35 cellular contexts compared by ENCODE assay signal in genomic region chrX:41470706-41471105, GRCh38. TPM values are rescaled to one million over a fixed set of nuclear protein-coding genes. Genes with fewer than 3 reads are reported as not detected.
"Had no signal": no experiment of that assay in that cellular context is flagged by ENCODE, and none has a peak within 500 bp of the region (broad histone marks: within the 10 kb centered on the region; RNA-seq: fewer than 3 reads in every experiment).

No MANE protein-coding gene starts in this region.

- H3K36me3 ChIP-seq: adrenal gland, cardiac muscle cell had no signal

- H3K27me3 ChIP-seq: cardiac muscle cell had no signal

- H3K4me3 ChIP-seq: adrenal gland, cardiac muscle cell had no signal

- DNase-seq: activated B cell treated with CpG ODN at 0.5 μM for 24 hours; activated CD4-positive, alpha-beta memory T cell treated with anti-CD3 and anti-CD28 coated beads for 36 hours; activated CD4-positive, alpha-beta T cell treated with anti-CD3 and anti-CD28 coated beads for 4 hours; activated CD4-positive, alpha-beta T cell treated with anti-CD3 and anti-CD28 coated beads, Interleukin-2, amount 10 ng/mL, durations not matched to agents 24 days and 14 days; activated CD4-positive, alpha-beta T cell treated with anti-CD3 and anti-CD28 coated beads, Interleukin-2, amount 50 U/mL, for 1 hour; activated CD4-positive, alpha-beta T cell treated with anti-CD3 and anti-CD28 coated beads, Interleukin-2, amount 50 U/mL, for 4 hours; activated CD4-positive, CD25-positive, alpha-beta regulatory T cell treated with anti-CD3 and anti-CD28 coated beads, Interleukin-2, amount 50 U/mL, for 72 hours; activated CD8-positive, alpha-beta memory T cell treated with anti-CD3 and anti-CD28 coated beads, Interleukin-2, amount 50 U/mL, for 4 hours; activated CD8-positive, alpha-beta T cell treated with anti-CD3 and anti-CD28 coated beads for 36 hours; activated effector memory CD4-positive, alpha-beta T cell treated with anti-CD3 and anti-CD28 coated beads, Interleukin-2, amount 50 U/mL, for 16 hours; activated gamma-delta T cell treated with Interleukin-2 at 50 U/mL for 16 hours; activated naive CD4-positive, alpha-beta T cell; activated naive CD4-positive, alpha-beta T cell treated with anti-CD3 and anti-CD28 coated beads for 36 hours; activated naive CD4-positive, alpha-beta T cell treated with anti-CD3 and anti-CD28 coated beads, Interleukin-2, amount 50 U/mL, for 16 hours; activated naive CD8-positive, alpha-beta T cell treated with anti-CD3 and anti-CD28 coated beads for 36 hours; activated T-cell treated with anti-CD3 and anti-CD28 coated beads for 4 hours; activated T-cell treated with anti-CD3 and anti-CD28 coated beads, Interleukin-2, amount 50 U/mL, for 1 hour; activated T-cell treated with anti-CD3 and anti-CD28 coated beads, Interleukin-2, amount 50 U/mL, for 4 hours; activated T-cell treated with anti-CD3 and anti-CD28 coated beads, Interleukin-2, amount 50 U/mL, for 72 hours; adrenal gland; amniotic stem cell; aorta; caudate nucleus; cerebellar nuclear complex; T-helper 1 cell; T-helper 2 cell; T-helper 9 cell had no signal

- H3K27ac ChIP-seq: adrenal gland, cardiac muscle cell, VCaP had no signal

- H3K4me1 ChIP-seq: adrenal gland had no signal

- H3K9me3 ChIP-seq: adrenal gland had no signal

- FAIRE-seq: bronchial epithelial cell, TTC549 had no signal

- ATAC-seq: activated CD8-positive, alpha-beta T cell treated with anti-CD3 and anti-CD28 coated beads for 36 hours; activated naive CD4-positive, alpha-beta T cell treated with anti-CD3 and anti-CD28 coated beads, Interleukin-2, amount 50 U/mL, for 72 hours; activated T-cell treated with anti-CD3 and anti-CD28 coated beads, Interleukin-2, amount 50 U/mL, for 4 hours; activated T-cell treated with anti-CD3 and anti-CD28 coated beads, Interleukin-2, amount 50 U/mL, for 72 hours; activated T-helper 17 cell treated with anti-CD3 and anti-CD28 coated beads, Interleukin-2, amount 50 U/mL, for 72 hours had no signal

RNA-seq across cellular contexts. Expression of gene NYX, which starts 23.6 kb away (rescaled TPM):
- total RNA-seq: activated B cell treated with CpG ODN at 0.5 μM for 24 hours; activated CD4-positive, alpha-beta memory T cell treated with anti-CD3 and anti-CD28 coated beads for 36 hours; activated CD4-positive, alpha-beta T cell treated with anti-CD3 and anti-CD28 coated beads, Interleukin-2, amount 10 ng/mL, durations not matched to agents 24 days and 14 days; activated CD8-positive, alpha-beta memory T cell treated with anti-CD3 and anti-CD28 coated beads for 36 hours; activated CD8-positive, alpha-beta T cell treated with anti-CD3 and anti-CD28 coated beads for 36 hours; activated naive CD4-positive, alpha-beta T cell treated with anti-CD3 and anti-CD28 coated beads for 36 hours; activated naive CD4-positive, alpha-beta T cell treated with anti-CD3 and anti-CD28 coated beads, Interleukin-2, amount 50 U/mL, for 72 hours; activated naive CD8-positive, alpha-beta T cell treated with anti-CD3 and anti-CD28 coated beads for 36 hours; activated T-cell treated with anti-CD3 and anti-CD28 coated beads, Interleukin-2, amount 50 U/mL, for 4 hours; activated T-helper 1 cell treated with anti-CD3 and anti-CD28 coated beads, Interleukin-12 subunit alpha, Interleukin-12 subunit beta, Interleukin-2, Interleukin-4 antibody, amounts not matched to agents 30 ng/mL and 10 ng/mL and 1 ng/mL, durations not matched to agents 14 hours and 24 hours and 36 hours; adrenal gland; aorta; bronchial epithelial cell had no signal
- polyA plus RNA-seq: adrenal gland, aorta had no signal
